1 cellular context compared by ENCODE assay signal in the genomic region with DNA sequence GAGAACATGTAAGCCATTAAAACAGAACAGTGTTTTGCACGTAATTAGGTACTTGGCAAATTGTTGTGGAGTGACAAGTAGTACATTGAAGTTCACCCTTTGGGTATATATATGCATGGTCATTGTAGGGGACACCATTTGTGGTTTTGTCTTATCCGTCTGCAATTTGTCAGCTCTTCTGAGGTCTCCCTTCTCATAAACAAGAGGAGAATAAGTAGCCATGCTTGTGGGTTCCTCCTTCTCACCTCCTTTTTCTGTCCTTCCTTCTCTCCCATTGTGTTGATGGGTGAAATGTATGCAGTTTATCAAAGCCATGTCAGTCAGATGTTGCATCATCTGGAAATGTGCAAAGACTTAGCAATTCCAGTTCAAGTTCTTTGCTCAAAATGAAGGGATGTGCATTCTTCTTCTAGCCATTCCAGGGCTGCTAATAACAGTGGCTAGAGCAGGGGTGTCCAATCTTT.
TF ChIP-seq lines count a peak whose summit lies in the region.

No MANE protein-coding gene starts in this region.

TF ChIP-seq in HepG2, 621 proteins besides CTCF, POLR2A, EP300 and RAD21 (continued from another document):
- TF ChIP-seq CEBPG (CRISPR knock-in tag; IDR thresholded peaks at IDR 0.05) (peak; percentile 57; the same call in 1 of the 2 replicates), RBM22 (optimal IDR thresholded peaks at IDR 0.05; ENCODE audit: low read length) (peak; percentile 60), ZFP90 (CRISPR knock-in tag; IDR thresholded peaks at IDR 0.05; ENCODE audit: borderline replicate concordance) (no peak), CEBPB (IDR thresholded peaks at IDR 0.05; ENCODE audit: borderline replicate concordance, low read depth, low read length) (peak; percentile 74; the same call in 1 of the 2 replicates), ATF7 (IDR thresholded peaks at IDR 0.05) (peak; percentile 39; the same call in 1 of the 2 replicates), ATF7 (CRISPR knock-in tag; IDR thresholded peaks at IDR 0.05) (no peak)
- TF ChIP-seq, protein P1, sequence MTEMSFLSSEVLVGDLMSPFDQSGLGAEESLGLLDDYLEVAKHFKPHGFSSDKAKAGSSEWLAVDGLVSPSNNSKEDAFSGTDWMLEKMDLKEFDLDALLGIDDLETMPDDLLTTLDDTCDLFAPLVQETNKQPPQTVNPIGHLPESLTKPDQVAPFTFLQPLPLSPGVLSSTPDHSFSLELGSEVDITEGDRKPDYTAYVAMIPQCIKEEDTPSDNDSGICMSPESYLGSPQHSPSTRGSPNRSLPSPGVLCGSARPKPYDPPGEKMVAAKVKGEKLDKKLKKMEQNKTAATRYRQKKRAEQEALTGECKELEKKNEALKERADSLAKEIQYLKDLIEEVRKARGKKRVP (CRISPR knock-in tag; IDR thresholded peaks at IDR 0.05) = peak in 1 of 2 experiments; percentile 63; a peak in 2 of 4 replicates
